ENCODE assay signal across 16 cellular contexts in genomic region chr2:169106125-169106524, GRCh38. TPM values are rescaled to one million over a fixed set of nuclear protein-coding genes. Genes with fewer than 3 reads are reported as not detected.
DNase-seq lines count a peak whose midpoint lies in the region; ATAC-seq and TF ChIP-seq lines count a peak whose summit lies in the region.
"Had no signal": no experiment of that assay in that cellular context is flagged by ENCODE, and none has a peak within 500 bp of the region (broad histone marks: within the 10 kb centered on the region; RNA-seq: fewer than 3 reads in every experiment).

No MANE protein-coding gene starts in this region.

- H3K9me3 Mint-ChIP-seq in activated naive CD8-positive, alpha-beta T cell treated with anti-CD3 and anti-CD28 coated beads, Interleukin-2, amount 10 ng/mL, durations not matched to agents 7 days and 5 days = peaks cover 2% of the 10 kb centered on the region
- H3K9me3 Mint-ChIP-seq in activated naive CD8-positive, alpha-beta T cell treated with anti-CD3 and anti-CD28 coated beads, Interleukin-2, amount 50 U/mL, for 24 hours = no peaks in the 10 kb centered on the region
- H3K9me3 Mint-ChIP-seq in effector memory CD8-positive, alpha-beta T cell = no peaks in the 10 kb centered on the region
- H3K9me3 Mint-ChIP-seq: CD4-positive, alpha-beta T cell had no signal

- POLR2A ChIA-PET in activated naive CD8-positive, alpha-beta T cell treated with anti-CD3 and anti-CD28 coated beads, Interleukin-2, amount 10 ng/mL, durations not matched to agents 7 days and 5 days (lab: Charles Lee) = no interaction called here

- peak overlapping the region; percentile 49 for H3K4me3 Mint-ChIP-seq in activated naive CD8-positive, alpha-beta T cell treated with anti-CD3 and anti-CD28 coated beads, Interleukin-2, amount 10 ng/mL, durations not matched to agents 7 days and 5 days
- no peak overlapping the region for H3K4me3 Mint-ChIP-seq in activated naive CD8-positive, alpha-beta T cell treated with anti-CD3 and anti-CD28 coated beads, Interleukin-2, amount 50 U/mL, for 24 hours
- peak overlapping the region; percentile 57 to 61 for H3K4me3 Mint-ChIP-seq in effector memory CD8-positive, alpha-beta T cell

- ATAC-seq in activated naive CD8-positive, alpha-beta T cell treated with anti-CD3 and anti-CD28 coated beads, Interleukin-2, amount 10 ng/mL, durations not matched to agents 7 days and 5 days (ENCODE audit: low read depth) = no peak
- ATAC-seq in activated naive CD8-positive, alpha-beta T cell treated with anti-CD3 and anti-CD28 coated beads, Interleukin-2, amount 50 U/mL, for 24 hours = no peak
- ATAC-seq in effector memory CD8-positive, alpha-beta T cell (replicated peaks) = no peak
- ATAC-seq in GM18519 (IDR thresholded peaks at IDR 0.05; ENCODE audit: low FRiP score, unreplicated experiment) (no peak), HG03342 (IDR thresholded peaks at IDR 0.05; ENCODE audit: unreplicated experiment) (no peak)

- TF ChIP-seq RAD21 in Ishikawa (IDR thresholded peaks at IDR 0.05; ENCODE audit: low read depth) = no peak

- DNase-seq in activated naive CD8-positive, alpha-beta T cell treated with anti-CD3 and anti-CD28 coated beads, Interleukin-2, amount 10 ng/mL, durations not matched to agents 7 days and 5 days = no peak
- no peak for DNase-seq in activated naive CD8-positive, alpha-beta T cell treated with anti-CD3 and anti-CD28 coated beads, Interleukin-2, amount 50 U/mL, for 24 hours
- no peak for DNase-seq in effector memory CD8-positive, alpha-beta T cell
- DNase-seq in NCI-H82 (lab: John Stamatoyannopoulos, UW) = no peak
- DNase-seq: ACHN; CD4-positive, alpha-beta T cell; DMS79; NCI-H1436; NCI-H2029 treated with DMSO at 0.1 percent for 48 hours; NCI-H2171 treated with DMSO at 0.1 percent for 48 hours; NCI-H446 treated with DMSO at 0.1 percent for 48 hours; NCI-H748 treated with DMSO at 0.1 percent for 48 hours had no signal

- peak overlapping the region; percentile 86 for H3K27ac Mint-ChIP-seq in activated naive CD8-positive, alpha-beta T cell treated with anti-CD3 and anti-CD28 coated beads, Interleukin-2, amount 10 ng/mL, durations not matched to agents 7 days and 5 days
- H3K27ac Mint-ChIP-seq in activated naive CD8-positive, alpha-beta T cell treated with anti-CD3 and anti-CD28 coated beads, Interleukin-2, amount 50 U/mL, for 24 hours = no peak overlapping the region
- peak overlapping the region; percentile 72 to 93 for H3K27ac Mint-ChIP-seq in effector memory CD8-positive, alpha-beta T cell

- H3K4me1 Mint-ChIP-seq in activated naive CD8-positive, alpha-beta T cell treated with anti-CD3 and anti-CD28 coated beads, Interleukin-2, amount 10 ng/mL, durations not matched to agents 7 days and 5 days = peaks cover 51% of the 10 kb centered on the region
- H3K4me1 Mint-ChIP-seq in activated naive CD8-positive, alpha-beta T cell treated with anti-CD3 and anti-CD28 coated beads, Interleukin-2, amount 50 U/mL, for 24 hours = peaks cover 44% of the 10 kb centered on the region
- peaks cover 54 to 55% of the 10 kb centered on the region in 2 donors for H3K4me1 Mint-ChIP-seq in effector memory CD8-positive, alpha-beta T cell (ENCODE audit: low read depth in 2 of 2)

- H3K27me3 Mint-ChIP-seq in activated naive CD8-positive, alpha-beta T cell treated with anti-CD3 and anti-CD28 coated beads, Interleukin-2, amount 10 ng/mL, durations not matched to agents 7 days and 5 days = peaks cover 3% of the 10 kb centered on the region
- peaks cover under 1% of the 10 kb centered on the region for H3K27me3 Mint-ChIP-seq in activated naive CD8-positive, alpha-beta T cell treated with anti-CD3 and anti-CD28 coated beads, Interleukin-2, amount 50 U/mL, for 24 hours
- no peaks in the 10 kb centered on the region for H3K27me3 Mint-ChIP-seq in effector memory CD8-positive, alpha-beta T cell

- no peak for TF ChIP-seq EP300 in Ishikawa (IDR thresholded peaks at IDR 0.05; ENCODE audit: borderline replicate concordance)

- peaks cover 11% of the 10 kb centered on the region for H3K36me3 Mint-ChIP-seq in activated naive CD8-positive, alpha-beta T cell treated with anti-CD3 and anti-CD28 coated beads, Interleukin-2, amount 10 ng/mL, durations not matched to agents 7 days and 5 days
- H3K36me3 Mint-ChIP-seq in activated naive CD8-positive, alpha-beta T cell treated with anti-CD3 and anti-CD28 coated beads, Interleukin-2, amount 50 U/mL, for 24 hours (ENCODE audit: low read depth) = no peaks in the 10 kb centered on the region
- no peaks in the 10 kb centered on the region for H3K36me3 Mint-ChIP-seq in effector memory CD8-positive, alpha-beta T cell (ENCODE audit: insufficient read depth)

TF ChIP-seq in Ishikawa, 13 proteins besides CTCF, POLR2A, EP300 and RAD21:
- peak; percentile 48; the same call in 1 of the 2 replicates for TF ChIP-seq REST (IDR thresholded peaks at IDR 0.05; ENCODE audit: low read depth)
- no peak for TF ChIP-seq FOXM1 (IDR thresholded peaks at IDR 0.05; ENCODE audit: borderline replicate concordance, low read depth)

RNA-seq across cellular contexts. Expression of gene DHRS9, which starts 36.8 kb away (rescaled TPM):
- under 1 TPM; 0.34 to 0.36 TPM for total RNA-seq in activated naive CD8-positive, alpha-beta T cell treated with anti-CD3 and anti-CD28 coated beads, Interleukin-2, amount 10 ng/mL, durations not matched to agents 7 days and 5 days
- total RNA-seq: CD4-positive, alpha-beta T cell; M059J had no signal
